In genomic region chr10:13001041-13001886, GRCh38 we compare ENCODE assay signal across 8 cellular contexts. TPM values are rescaled to one million over a fixed set of nuclear protein-coding genes. Genes with fewer than 3 reads are reported as not detected.
DNase-seq lines count a peak whose midpoint lies in the region; ATAC-seq and TF ChIP-seq lines count a peak whose summit lies in the region.

CCDC3 (minus strand) TSS chr10:13001713; CDS start chr10:13001570, 143 bp downstream.

- ATAC-seq in lower lobe of right lung: peak; percentile 35 to 65
- no peak for ATAC-seq in HG03175 (IDR thresholded peaks at IDR 0.05; ENCODE audit: unreplicated experiment)
- ATAC-seq in GM18520 (IDR thresholded peaks at IDR 0.05; ENCODE audit: unreplicated experiment): no peak
- no peak for ATAC-seq in HG03439 (IDR thresholded peaks at IDR 0.05; ENCODE audit: unreplicated experiment)

- peaks cover 47% of the 10 kb centered on the region for H3K27me3 ChIP-seq in BLaER1
- no peaks in the 10 kb centered on the region for H3K27me3 ChIP-seq in KMS-11 (ENCODE audit: insufficient read depth, low read depth)
- no peaks in the 10 kb centered on the region for H3K27me3 ChIP-seq in brain microvascular endothelial cell (replicated peaks)
- H3K27me3 ChIP-seq in lower lobe of right lung (ENCODE audit: low read depth): peaks cover 27% of the 10 kb centered on the region
- H3K27me3 ChIP-seq in suprapubic skin: peaks cover 7% of the 10 kb centered on the region

- in situ Hi-C loops in brain microvascular endothelial cell (cut with HindIII; ENCODE audit: low pct_ligation_motif_present, low sequenced_read_pairs): no loop called here

- peak within 1 kb of the TSS; percentile 81 for H3K4me2 ChIP-seq in BLaER1
- peak within 1 kb of the TSS; percentile 50 for H3K4me2 ChIP-seq in KMS-11

- WGBS in suprapubic skin: 4% methylated on average over 33 of the region's 93 CpGs

- H2AFZ ChIP-seq in KMS-11 (ENCODE audit: low read depth): peak within 1 kb of the TSS; percentile 35

- peaks cover 9% of the 10 kb centered on the region; the same call in 1 of the 2 replicates for H4K20me1 ChIP-seq in BLaER1
- no peaks in the 10 kb centered on the region for H4K20me1 ChIP-seq in KMS-11 (ENCODE audit: insufficient read depth)

- DNase-seq in brain microvascular endothelial cell: no peak
- DNase-seq in lower lobe of right lung: peak; percentile 40
- peak in 1 of 2 donors; percentile 59 for DNase-seq in suprapubic skin (ENCODE audit: low spot score in 2 of 2)

- TF ChIP-seq POLR2A in suprapubic skin (IDR thresholded peaks at IDR 0.05): no peak

- no peak for TF ChIP-seq CTCF in KMS-11 (conservative IDR thresholded peaks at IDR 0.05; ENCODE audit: low read depth, low read length)
- TF ChIP-seq CTCF in brain microvascular endothelial cell (IDR thresholded peaks at IDR 0.05; ENCODE audit: low read depth, low read length, missing control alignments): no peak
- TF ChIP-seq CTCF in lower lobe of right lung (IDR thresholded peaks at IDR 0.05): no peak
- TF ChIP-seq CTCF in suprapubic skin (IDR thresholded peaks at IDR 0.05): no peak

- H3K79me2 ChIP-seq in KMS-11 (ENCODE audit: insufficient read depth, low read depth): no peaks in the 10 kb centered on the region

- H3K4me3 ChIP-seq in BLaER1: peak within 1 kb of the TSS; percentile 67
- H3K4me3 ChIP-seq in KMS-11 (IDR thresholded peaks at IDR 0.05; ENCODE audit: insufficient read depth, low read depth, low read length): no peak within 1 kb of the TSS
- H3K4me3 ChIP-seq in brain microvascular endothelial cell (ENCODE audit: low read depth, low read length): peak within 1 kb of the TSS; percentile 48
- peak within 1 kb of the TSS; percentile 50 for H3K4me3 ChIP-seq in lower lobe of right lung
- peak within 1 kb of the TSS; percentile 72 for H3K4me3 ChIP-seq in suprapubic skin

- peaks cover 6% of the 10 kb centered on the region for H3K4me1 ChIP-seq in BLaER1
- no peaks in the 10 kb centered on the region for H3K4me1 ChIP-seq in KMS-11 (ENCODE audit: low read depth, poor library complexity, severe bottlenecking)
- no peaks in the 10 kb centered on the region for H3K4me1 ChIP-seq in lower lobe of right lung
- peaks cover 32% of the 10 kb centered on the region for H3K4me1 ChIP-seq in suprapubic skin

- H3K27ac ChIP-seq in BLaER1 (no peak within 1 kb of the TSS), KMS-11 (no peak within 1 kb of the TSS), brain microvascular endothelial cell (no peak within 1 kb of the TSS), lower lobe of right lung (no peak within 1 kb of the TSS), suprapubic skin (peak within 1 kb of the TSS; percentile 60)

- TF ChIP-seq EP300 in suprapubic skin (IDR thresholded peaks at IDR 0.05): no peak

- H3K9me3 ChIP-seq in BLaER1 (no peaks in the 10 kb centered on the region), lower lobe of right lung (no peaks in the 10 kb centered on the region), suprapubic skin (no peaks in the 10 kb centered on the region)

- no peaks in the 10 kb centered on the region for H3K36me3 ChIP-seq in BLaER1
- H3K36me3 ChIP-seq in KMS-11 (ENCODE audit: insufficient read depth): no peaks in the 10 kb centered on the region
- no peaks in the 10 kb centered on the region for H3K36me3 ChIP-seq in brain microvascular endothelial cell (replicated peaks)
- no peaks in the 10 kb centered on the region for H3K36me3 ChIP-seq in lower lobe of right lung
- no peaks in the 10 kb centered on the region for H3K36me3 ChIP-seq in suprapubic skin

- H3K9ac ChIP-seq in BLaER1: no peak within 1 kb of the TSS
- no peak within 1 kb of the TSS for H3K9ac ChIP-seq in KMS-11

- intact Hi-C loops in lower lobe of right lung (cut with DNase I): no loop called here

RNA-seq across cellular contexts. Expression of gene CCDC3, which starts in this region (rescaled TPM):
- 10.5 TPM for total RNA-seq in lower lobe of right lung
- total RNA-seq in suprapubic skin: 100 to 1,000 TPM in 1 of 4 donors, 10 to 100 TPM in 3; 31.3 to 124 (median 60.2) TPM

Comparison
In these comparisons a context has a peak if more than half of its experiments do, and no peak if none do; other contexts are left out.
1. ATAC-seq: peak in lower lobe of right lung (2 of 2); none in HG03175 (single experiment), GM18520 (single experiment) and HG03439 (single experiment).